23 cellular contexts compared by ENCODE assay signal in the genomic region with DNA sequence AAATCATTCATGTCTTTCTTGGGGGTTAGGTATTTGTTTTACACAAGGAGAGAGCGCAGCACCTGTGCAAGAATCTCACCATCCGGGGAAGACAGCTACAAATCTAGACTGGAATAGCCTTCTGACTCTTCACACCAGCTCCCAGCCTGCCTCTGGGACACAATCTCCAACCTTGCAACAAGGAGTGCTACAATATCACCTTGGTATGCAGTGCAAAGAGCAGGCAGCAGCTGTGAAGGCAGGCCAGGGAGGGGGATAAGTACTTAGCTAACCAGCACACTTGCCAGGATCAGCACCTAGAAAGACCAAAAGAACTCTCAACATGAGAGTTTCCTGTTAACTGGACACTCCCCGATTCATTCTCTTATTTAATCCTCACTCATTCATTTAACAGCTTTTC.
"Had no signal": no experiment of that assay in that cellular context is flagged by ENCODE, and none has a peak within 500 bp of the region (broad histone marks: within the 10 kb centered on the region; RNA-seq: fewer than 3 reads in every experiment).

No MANE protein-coding gene starts in this region.

- DNase-seq: activated CD4-positive, alpha-beta T cell treated with anti-CD3 and anti-CD28 coated beads, Interleukin-2, amount 50 U/mL, for 1 hour; activated CD4-positive, CD25-positive, alpha-beta regulatory T cell treated with anti-CD3 and anti-CD28 coated beads, Interleukin-2, amount 50 U/mL, for 72 hours; activated CD8-positive, alpha-beta T cell treated with anti-CD3 and anti-CD28 coated beads, Interleukin-2, amount 10 ng/mL, durations not matched to agents 7 days and 5 days; activated T-cell treated with anti-CD3 and anti-CD28 coated beads, Interleukin-2, amount 50 U/mL, for 1 hour; brain microvascular endothelial cell; central memory CD4-positive, alpha-beta T cell; dorsolateral prefrontal cortex; effector memory CD8-positive, alpha-beta T cell; head of caudate nucleus; kidney; nephron progenitor cell; stimulated activated CD4-positive, alpha-beta T cell treated with anti-CD3 and anti-CD28 coated beads, Interleukin-2, amount 100 ng/mL, for 48 hours; stimulated activated naive CD4-positive, alpha-beta T cell; testis; WERI-Rb-1 had no signal

- H3K9me3 ChIP-seq: esophagus muscularis mucosa, gastroesophageal sphincter, testis, upper lobe of left lung had no signal

- ATAC-seq: activated CD8-positive, alpha-beta T cell treated with anti-CD3 and anti-CD28 coated beads, Interleukin-2, amount 10 ng/mL, durations not matched to agents 7 days and 5 days; activated naive CD4-positive, alpha-beta T cell treated with anti-CD3 and anti-CD28 coated beads, Interleukin-2, amount 50 U/mL, for 72 hours; effector memory CD8-positive, alpha-beta T cell; gastroesophageal sphincter; left lobe of liver; sciatic nerve; SK-N-SH treated with all-trans-retinoic acid at 6 μM for 48 hours had no signal

- H3K4me3 ChIP-seq: ascending aorta, dorsolateral prefrontal cortex, esophagus muscularis mucosa, gastroesophageal sphincter, testis, upper lobe of left lung had no signal

- H3K27me3 ChIP-seq: ascending aorta, brain microvascular endothelial cell, esophagus muscularis mucosa, gastroesophageal sphincter, testis, upper lobe of left lung had no signal

- H3K27ac ChIP-seq: brain microvascular endothelial cell, esophagus muscularis mucosa, gastroesophageal sphincter, testis, WERI-Rb-1 had no signal

- H3K36me3 ChIP-seq: ascending aorta, brain microvascular endothelial cell, esophagus muscularis mucosa, gastroesophageal sphincter, upper lobe of left lung, WERI-Rb-1 had no signal
